ENCODE assay signal across 3 cellular contexts in the genomic region with DNA sequence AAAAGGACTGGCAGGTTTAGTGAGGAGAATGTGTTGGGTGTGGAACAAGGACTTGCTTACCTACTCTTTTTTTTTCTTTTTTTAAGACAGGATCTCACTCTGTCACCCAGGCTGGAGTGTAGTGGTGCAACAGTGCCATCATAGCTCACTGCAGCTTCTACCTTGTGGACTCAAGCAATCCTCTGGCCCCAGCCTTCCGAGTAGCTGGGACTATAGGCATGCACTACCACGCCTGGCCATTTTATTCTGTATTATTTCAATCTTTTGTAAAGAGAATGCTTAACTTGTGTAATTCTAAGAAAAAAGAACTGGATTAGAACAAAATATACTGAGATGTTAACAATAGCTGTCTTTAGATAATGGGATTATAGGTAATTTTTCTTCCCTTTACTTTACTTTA.
TF ChIP-seq lines count a peak whose summit lies in the region.

No MANE protein-coding gene starts in this region.

TF ChIP-seq in SK-N-SH treated with all-trans-retinoic acid at 6 μM for 48 hours, 23 proteins besides CTCF, POLR2A, EP300 and RAD21:
- TF ChIP-seq ZNF565 (CRISPR knock-in tag; conservative IDR thresholded peaks at IDR 0.05; ENCODE audit: low read depth) (no peak), ISL1 (CRISPR knock-in tag; IDR thresholded peaks at IDR 0.05) (no peak), TCF4 (CRISPR knock-in tag; IDR thresholded peaks at IDR 0.05; ENCODE audit: borderline replicate concordance) (no peak), ZNF70 (CRISPR knock-in tag; IDR thresholded peaks at IDR 0.05) (no peak), ZNF8 (CRISPR knock-in tag; IDR thresholded peaks at IDR 0.05) (no peak), CREB5 (CRISPR knock-in tag; IDR thresholded peaks at IDR 0.05; ENCODE audit: low read depth) (no peak), ZFP30 (CRISPR knock-in tag; IDR thresholded peaks at IDR 0.05) (no peak), TOX (CRISPR knock-in tag; IDR thresholded peaks at IDR 0.05; ENCODE audit: borderline replicate concordance) (no peak), BACH2 (CRISPR knock-in tag; IDR thresholded peaks at IDR 0.05; ENCODE audit: borderline replicate concordance) (no peak), GLIS3 (CRISPR knock-in tag; IDR thresholded peaks at IDR 0.05) (no peak), RARB (CRISPR knock-in tag; IDR thresholded peaks at IDR 0.05) (no peak)

TF ChIP-seq in SK-N-SH, 30 proteins besides CTCF, POLR2A, EP300 and RAD21:
- TF ChIP-seq GABPA (IDR thresholded peaks at IDR 0.05; ENCODE audit: low read depth) (no peak), TAF1 (IDR thresholded peaks at IDR 0.05; ENCODE audit: borderline replicate concordance, low read depth, low read length) (no peak), FOSL2 (IDR thresholded peaks at IDR 0.05; ENCODE audit: borderline replicate concordance, low read depth) (no peak), ZBTB33 (IDR thresholded peaks at IDR 0.05; ENCODE audit: borderline replicate concordance, low read depth) (no peak), MEF2A (IDR thresholded peaks at IDR 0.05; ENCODE audit: borderline replicate concordance, low read depth) (no peak), NRF1 (IDR thresholded peaks at IDR 0.05; ENCODE audit: low read depth, low read length) (no peak), RXRA (IDR thresholded peaks at IDR 0.05; ENCODE audit: borderline replicate concordance, low read depth) (no peak), TEAD4 (IDR thresholded peaks at IDR 0.05; ENCODE audit: borderline replicate concordance, insufficient read depth) (no peak), POLR2AphosphoS5 (IDR thresholded peaks at IDR 0.05; ENCODE audit: low read depth, low read length) (no peak), NFIC (IDR thresholded peaks at IDR 0.05; ENCODE audit: borderline replicate concordance) (no peak), CHD2 (IDR thresholded peaks at IDR 0.05; ENCODE audit: low read length, partially characterized antibody) (no peak), SIN3A (IDR thresholded peaks at IDR 0.05; ENCODE audit: borderline replicate concordance, low read depth, low read length) (no peak), PBX3 (IDR thresholded peaks at IDR 0.05) (no peak), EZH2phosphoT487 (IDR thresholded peaks at IDR 0.05; ENCODE audit: borderline replicate concordance, low read depth) (no peak), MXI1 (IDR thresholded peaks at IDR 0.05; ENCODE audit: low read depth, low read length) (no peak), GATA2 (CRISPR knock-in tag; IDR thresholded peaks at IDR 0.05) (no peak)
- TF ChIP-seq, protein P1, sequence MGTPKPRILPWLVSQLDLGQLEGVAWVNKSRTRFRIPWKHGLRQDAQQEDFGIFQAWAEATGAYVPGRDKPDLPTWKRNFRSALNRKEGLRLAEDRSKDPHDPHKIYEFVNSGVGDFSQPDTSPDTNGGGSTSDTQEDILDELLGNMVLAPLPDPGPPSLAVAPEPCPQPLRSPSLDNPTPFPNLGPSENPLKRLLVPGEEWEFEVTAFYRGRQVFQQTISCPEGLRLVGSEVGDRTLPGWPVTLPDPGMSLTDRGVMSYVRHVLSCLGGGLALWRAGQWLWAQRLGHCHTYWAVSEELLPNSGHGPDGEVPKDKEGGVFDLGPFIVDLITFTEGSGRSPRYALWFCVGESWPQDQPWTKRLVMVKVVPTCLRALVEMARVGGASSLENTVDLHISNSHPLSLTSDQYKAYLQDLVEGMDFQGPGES (IDR thresholded peaks at IDR 0.05; ENCODE audit: low read depth, low read length), result no peak
- TF ChIP-seq, protein P2, sequence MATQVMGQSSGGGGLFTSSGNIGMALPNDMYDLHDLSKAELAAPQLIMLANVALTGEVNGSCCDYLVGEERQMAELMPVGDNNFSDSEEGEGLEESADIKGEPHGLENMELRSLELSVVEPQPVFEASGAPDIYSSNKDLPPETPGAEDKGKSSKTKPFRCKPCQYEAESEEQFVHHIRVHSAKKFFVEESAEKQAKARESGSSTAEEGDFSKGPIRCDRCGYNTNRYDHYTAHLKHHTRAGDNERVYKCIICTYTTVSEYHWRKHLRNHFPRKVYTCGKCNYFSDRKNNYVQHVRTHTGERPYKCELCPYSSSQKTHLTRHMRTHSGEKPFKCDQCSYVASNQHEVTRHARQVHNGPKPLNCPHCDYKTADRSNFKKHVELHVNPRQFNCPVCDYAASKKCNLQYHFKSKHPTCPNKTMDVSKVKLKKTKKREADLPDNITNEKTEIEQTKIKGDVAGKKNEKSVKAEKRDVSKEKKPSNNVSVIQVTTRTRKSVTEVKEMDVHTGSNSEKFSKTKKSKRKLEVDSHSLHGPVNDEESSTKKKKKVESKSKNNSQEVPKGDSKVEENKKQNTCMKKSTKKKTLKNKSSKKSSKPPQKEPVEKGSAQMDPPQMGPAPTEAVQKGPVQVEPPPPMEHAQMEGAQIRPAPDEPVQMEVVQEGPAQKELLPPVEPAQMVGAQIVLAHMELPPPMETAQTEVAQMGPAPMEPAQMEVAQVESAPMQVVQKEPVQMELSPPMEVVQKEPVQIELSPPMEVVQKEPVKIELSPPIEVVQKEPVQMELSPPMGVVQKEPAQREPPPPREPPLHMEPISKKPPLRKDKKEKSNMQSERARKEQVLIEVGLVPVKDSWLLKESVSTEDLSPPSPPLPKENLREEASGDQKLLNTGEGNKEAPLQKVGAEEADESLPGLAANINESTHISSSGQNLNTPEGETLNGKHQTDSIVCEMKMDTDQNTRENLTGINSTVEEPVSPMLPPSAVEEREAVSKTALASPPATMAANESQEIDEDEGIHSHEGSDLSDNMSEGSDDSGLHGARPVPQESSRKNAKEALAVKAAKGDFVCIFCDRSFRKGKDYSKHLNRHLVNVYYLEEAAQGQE (IDR thresholded peaks at IDR 0.05; ENCODE audit: low read depth, low read length), result no peak
- TF ChIP-seq, protein P3, sequence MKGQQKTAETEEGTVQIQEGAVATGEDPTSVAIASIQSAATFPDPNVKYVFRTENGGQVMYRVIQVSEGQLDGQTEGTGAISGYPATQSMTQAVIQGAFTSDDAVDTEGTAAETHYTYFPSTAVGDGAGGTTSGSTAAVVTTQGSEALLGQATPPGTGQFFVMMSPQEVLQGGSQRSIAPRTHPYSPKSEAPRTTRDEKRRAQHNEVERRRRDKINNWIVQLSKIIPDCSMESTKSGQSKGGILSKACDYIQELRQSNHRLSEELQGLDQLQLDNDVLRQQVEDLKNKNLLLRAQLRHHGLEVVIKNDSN (IDR thresholded peaks at IDR 0.05; ENCODE audit: borderline replicate concordance, low read depth), result no peak
TF ChIP-seq in SK-N-SH: peak in this region for 0.

TF ChIP-seq in H1, 55 proteins besides CTCF, POLR2A, EP300 and RAD21:
- TF ChIP-seq CHD2 (IDR thresholded peaks at IDR 0.05; ENCODE audit: low read length), result no peak
